In genomic region chr2:167140767-167141166, GRCh38 we compare ENCODE assay signal across 11 cellular contexts.
A peak's percentile ranks its signal among the peaks of the same experiment; 100 is the strongest.
DNase-seq lines count a peak whose midpoint lies in the region; ATAC-seq and TF ChIP-seq lines count a peak whose summit lies in the region.
"Had no signal": no experiment of that assay in that cellular context is flagged by ENCODE, and none has a peak within 500 bp of the region (broad histone marks: within the 10 kb centered on the region; RNA-seq: fewer than 3 reads in every experiment).

No MANE protein-coding gene starts in this region.

- H3K4me3 ChIP-seq in BJ (ENCODE audit: low read depth, low read length) (no peak overlapping the region), mesenchymal stem cell (ENCODE audit: insufficient read depth in 1 of 2, low read depth in 1 of 2, low read length in 2 of 2) (no peak overlapping the region)
- H3K4me3 ChIP-seq: stomach had no signal

- H3K79me1 ChIP-seq in mesenchymal stem cell (replicated peaks; ENCODE audit: low read length, poor library complexity, severe bottlenecking): no peaks in the 10 kb centered on the region

- no peak overlapping the region for H3K14ac ChIP-seq in mesenchymal stem cell (ENCODE audit: low read length in 2 of 2)

- POLR2A ChIA-PET in BJ (lab: Charles Lee): no interaction called here

- peaks cover 5% of the 10 kb centered on the region for H3K4me1 ChIP-seq in mesenchymal stem cell (ENCODE audit: control insufficient read depth, insufficient read depth, low read depth, low read length)

- H3K27me3 ChIP-seq in BJ (ENCODE audit: control insufficient read depth, insufficient read depth, low read length): no peaks in the 10 kb centered on the region
- no peaks in the 10 kb centered on the region for H3K27me3 ChIP-seq in mesenchymal stem cell (ENCODE audit: control insufficient read depth in 1 of 2, insufficient read depth in 1 of 2, low read length in 2 of 2)
- H3K27me3 ChIP-seq: stomach had no signal

- H3K27ac ChIP-seq in mesenchymal stem cell (ENCODE audit: low read length, poor library complexity, severe bottlenecking): peak overlapping the region; percentile 75
- H3K27ac ChIP-seq: stomach, VCaP had no signal

- DNase-seq in BJ (ENCODE audit: low read depth) (peak; percentile 94), NCI-H460 (ENCODE audit: extremely low read depth, low read depth) (peak; percentile 21), dermis blood vessel endothelial cell (peak; percentile 67), mesenchymal stem cell (peak; percentile 88), activated gamma-delta T cell (lab: John Stamatoyannopoulos, UW) (no peak)
- DNase-seq: stimulated activated CD4-positive, alpha-beta T cell treated with anti-CD3 and anti-CD28 coated beads, Interleukin-12 subunit alpha, Interleukin-12 subunit beta, amount 100 ng/mL, for 4 hours; stomach had no signal

- H2AFZ ChIP-seq in mesenchymal stem cell (ENCODE audit: low read depth, low read length): no peak overlapping the region

- no peak overlapping the region for H3K23ac ChIP-seq in mesenchymal stem cell (ENCODE audit: low read length in 2 of 2)

- H3K4me2 ChIP-seq in mesenchymal stem cell (ENCODE audit: low read length, poor library complexity, severe bottlenecking): no peak overlapping the region

- no peak overlapping the region for H4K8ac ChIP-seq in mesenchymal stem cell (ENCODE audit: low read length)

- H3K9ac ChIP-seq in mesenchymal stem cell (ENCODE audit: low read length): no peak overlapping the region

- H3K36me3 ChIP-seq in BJ (ENCODE audit: control insufficient read depth, insufficient read depth, low read length) (no peaks in the 10 kb centered on the region), mesenchymal stem cell (ENCODE audit: control insufficient read depth in 1 of 2, insufficient read depth in 2 of 2, low read depth in 1 of 2, low read length in 2 of 2) (no peaks in the 10 kb centered on the region)
- H3K36me3 ChIP-seq: stomach had no signal

- no peak overlapping the region for H3K18ac ChIP-seq in mesenchymal stem cell (ENCODE audit: low read depth in 1 of 2, low read length in 2 of 2)

- H2AK5ac ChIP-seq in mesenchymal stem cell (ENCODE audit: low read length, severe bottlenecking): no peak overlapping the region

- no peak overlapping the region for H3K4ac ChIP-seq in mesenchymal stem cell (ENCODE audit: low read depth in 1 of 2, low read length in 2 of 2)

- no peak for ATAC-seq in GM21526 (IDR thresholded peaks at IDR 0.05; ENCODE audit: low FRiP score, unreplicated experiment)
- no peak for ATAC-seq in HG02623 (IDR thresholded peaks at IDR 0.05; ENCODE audit: unreplicated experiment)
- no peak for ATAC-seq in GM21786 (IDR thresholded peaks at IDR 0.05; ENCODE audit: unreplicated experiment)

- H2BK120ac ChIP-seq in mesenchymal stem cell (ENCODE audit: low read depth, low read length): no peak overlapping the region

- H4K91ac ChIP-seq in mesenchymal stem cell (ENCODE audit: low read length): no peak overlapping the region

- WGBS in mesenchymal stem cell: 5% methylated on average over 2 of the region's 4 CpGs

- no peak overlapping the region for H2BK12ac ChIP-seq in mesenchymal stem cell (ENCODE audit: low read length in 2 of 2)

- no peak overlapping the region for H2BK15ac ChIP-seq in mesenchymal stem cell (ENCODE audit: low read depth, poor library complexity, severe bottlenecking)

- CTCF ChIA-PET in BJ (lab: Yijun Ruan, JAX): no interaction called here

- no peak overlapping the region for H2BK5ac ChIP-seq in mesenchymal stem cell (ENCODE audit: low read depth, low read length, poor library complexity, severe bottlenecking)

- no peaks in the 10 kb centered on the region for H3K9me3 ChIP-seq in mesenchymal stem cell (ENCODE audit: control insufficient read depth, low read length)
- H3K9me3 ChIP-seq: stomach had no signal

- no peak for TF ChIP-seq CTCF in BJ (IDR thresholded peaks at IDR 0.05; ENCODE audit: insufficient read depth, low read depth, low read length)
